ENCODE assay signal across 15 cellular contexts in the genomic region with DNA sequence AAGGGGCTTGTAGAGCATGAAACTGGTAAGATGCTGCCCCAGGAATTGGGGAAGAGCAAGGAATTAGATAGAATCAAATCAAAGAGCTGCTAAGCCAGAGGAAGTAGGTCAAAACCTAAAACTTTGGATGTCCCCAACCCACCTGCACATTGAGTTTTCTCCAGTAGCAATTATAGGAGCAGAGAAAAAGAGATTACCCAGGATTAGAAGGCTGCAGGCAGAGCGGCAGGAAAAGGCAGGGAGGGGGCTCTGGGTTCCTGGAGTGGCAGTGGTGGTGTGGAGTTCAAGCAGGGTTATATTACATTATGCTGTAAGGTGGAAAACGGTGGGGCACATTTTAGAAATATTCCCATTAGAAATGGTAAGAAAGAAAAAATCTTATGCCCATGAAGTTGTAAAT.
"Had no signal": no experiment of that assay in that cellular context is flagged by ENCODE, and none has a peak within 500 bp of the region (broad histone marks: within the 10 kb centered on the region; RNA-seq: fewer than 3 reads in every experiment).

No MANE protein-coding gene starts in this region.

- H3K27me3 Mint-ChIP-seq: naive thymus-derived CD4-positive, alpha-beta T cell; stimulated activated naive B cell treated with anti-CD40 and anti-IgM and Interleukin-4, amounts not matched to agents 10 μg/mL and 1 μg/mL and 100 μg/mL, for 72 hours had no signal

- H3K27ac Mint-ChIP-seq: stimulated activated naive B cell treated with anti-CD40 and anti-IgM and Interleukin-4, amounts not matched to agents 10 μg/mL and 1 μg/mL and 100 μg/mL, for 72 hours had no signal

- ATAC-seq: heart left ventricle; naive thymus-derived CD4-positive, alpha-beta T cell; sciatic nerve; stimulated activated naive B cell treated with anti-CD40 and anti-IgM and Interleukin-4, amounts not matched to agents 10 μg/mL and 1 μg/mL and 100 μg/mL, for 72 hours had no signal

- H3K27me3 ChIP-seq: colonic mucosa, heart left ventricle, thyroid gland, upper lobe of left lung, uterus had no signal

- H3K36me3 Mint-ChIP-seq: stimulated activated naive B cell treated with anti-CD40 and anti-IgM and Interleukin-4, amounts not matched to agents 10 μg/mL and 1 μg/mL and 100 μg/mL, for 72 hours had no signal

- H3K27ac ChIP-seq: colonic mucosa, heart left ventricle, upper lobe of left lung, uterus had no signal

- H3K36me3 ChIP-seq: colonic mucosa, heart left ventricle, thyroid gland, upper lobe of left lung, uterus had no signal

- H3K4me3 Mint-ChIP-seq: stimulated activated naive B cell treated with anti-CD40 and anti-IgM and Interleukin-4, amounts not matched to agents 10 μg/mL and 1 μg/mL and 100 μg/mL, for 72 hours had no signal

- DNase-seq: colonic mucosa; effector CD8-positive, alpha-beta T cell; foreskin melanocyte; heart left ventricle; hypothalamus; kidney glomerular epithelial cell; mesendoderm; naive thymus-derived CD4-positive, alpha-beta T cell; stimulated activated CD4-positive, alpha-beta T cell treated with anti-CD3 and anti-CD28 coated beads, Interleukin-2, amount 100 ng/mL, for 24 hours; stimulated activated CD4-positive, alpha-beta T cell treated with anti-CD3 and anti-CD28 coated beads, Interleukin-4, amount 100 ng/mL, for 4 hours; stimulated activated naive B cell treated with anti-CD40 and anti-IgM and Interleukin-4, amounts not matched to agents 10 μg/mL and 1 μg/mL and 100 μg/mL, for 72 hours; thyroid gland; upper lobe of left lung; uterus had no signal

- H3K4me1 ChIP-seq: colonic mucosa had no signal

- H3K9me3 ChIP-seq: colonic mucosa, heart left ventricle, thyroid gland, upper lobe of left lung, uterus had no signal

- H3K9me3 Mint-ChIP-seq: naive thymus-derived CD4-positive, alpha-beta T cell; stimulated activated naive B cell treated with anti-CD40 and anti-IgM and Interleukin-4, amounts not matched to agents 10 μg/mL and 1 μg/mL and 100 μg/mL, for 72 hours had no signal

- H3K4me3 ChIP-seq: colonic mucosa, heart left ventricle, thyroid gland, upper lobe of left lung, uterus had no signal
